Comparison of ENCODE assay signal across 19 cellular contexts in genomic region chr16:57203451-57203850, GRCh38. TPM values are rescaled to one million over a fixed set of nuclear protein-coding genes. Genes with fewer than 3 reads are reported as not detected.
A peak's percentile ranks its signal among the peaks of the same experiment; 100 is the strongest.
DNase-seq lines count a peak whose midpoint lies in the region; ATAC-seq and TF ChIP-seq lines count a peak whose summit lies in the region.
"Had no signal": no experiment of that assay in that cellular context is flagged by ENCODE, and none has a peak within 500 bp of the region (broad histone marks: within the 10 kb centered on the region; RNA-seq: fewer than 3 reads in every experiment).

No MANE protein-coding gene starts in this region.

- H3K18ac ChIP-seq in IMR-90 (ENCODE audit: low read depth, low read length), result no peak overlapping the region

- H2BK15ac ChIP-seq in IMR-90 (ENCODE audit: low read depth, low read length), result no peak overlapping the region

- no peak overlapping the region for H3K4ac ChIP-seq in IMR-90 (ENCODE audit: low read depth, low read length)

- no peaks in the 10 kb centered on the region for H3K27me3 ChIP-seq in IMR-90 (ENCODE audit: control insufficient read depth, insufficient read depth, low read length)
- H3K27me3 ChIP-seq in endodermal cell (ENCODE audit: control insufficient read depth, insufficient read depth, low read length, poor library complexity, severe bottlenecking), result no peaks in the 10 kb centered on the region
- H3K27me3 ChIP-seq: BLaER1, SJCRH30 had no signal

- no peaks in the 10 kb centered on the region for H3K9me3 ChIP-seq in IMR-90 (ENCODE audit: control insufficient read depth, insufficient read depth, low read length)
- peaks cover 3% of the 10 kb centered on the region for H3K9me3 ChIP-seq in endodermal cell (ENCODE audit: control insufficient read depth, low read length)
- H3K9me3 ChIP-seq: SJCRH30 had no signal

- TF ChIP-seq CTCF in IMR-90 (conservative IDR thresholded peaks at IDR 0.05; ENCODE audit: low read depth, low read length), result no peak
- TF ChIP-seq CTCF in endodermal cell (conservative IDR thresholded peaks at IDR 0.05), result no peak
- TF ChIP-seq CTCF in progenitor cell of endocrine pancreas (IDR thresholded peaks at IDR 0.05; ENCODE audit: unreplicated experiment), result no peak

- ATAC-seq in IMR-90 (ENCODE audit: low read depth), result no peak
- ATAC-seq: GM12878 had no signal

- POLR2A ChIA-PET in IMR-90 (lab: Charles Lee; ENCODE audit: unreplicated experiment), result no interaction called here

- DNase-seq in EH (ENCODE audit: low read depth), result peak; percentile 53
- no peak for DNase-seq in IMR-90
- no peak for DNase-seq in endodermal cell
- no peak for DNase-seq in progenitor cell of endocrine pancreas (ENCODE audit: low spot score, unreplicated experiment)
- no peak for DNase-seq in NCI-H345 treated with DMSO at 0.1 percent for 48 hours (lab: John Stamatoyannopoulos, UW; ENCODE audit: unreplicated experiment)
- no peak for DNase-seq in iPS-NIHi11 (ENCODE audit: low spot score)
- DNase-seq in NCI-H2029 treated with DMSO at 0.1 percent for 48 hours (lab: John Stamatoyannopoulos, UW), result no peak
- DNase-seq: COR-L47, DMS153, KG1, NCI-H1048, NCI-H2107, NCI-H345, NCI-H69, SJCRH30 had no signal

- H3K27ac ChIP-seq in IMR-90 (ENCODE audit: insufficient read depth, low read length), result no peak overlapping the region
- H3K27ac ChIP-seq in endodermal cell (ENCODE audit: low read depth, low read length), result no peak overlapping the region
- H3K27ac ChIP-seq: BLaER1, HL-60, RWPE1, SJCRH30 had no signal

- no peak overlapping the region for H3K4me3 Mint-ChIP-seq in endodermal cell
- H3K4me3 Mint-ChIP-seq in progenitor cell of endocrine pancreas (ENCODE audit: low read depth), result no peak overlapping the region

- peaks cover 24% of the 10 kb centered on the region for H3K9me3 Mint-ChIP-seq in endodermal cell
- H3K9me3 Mint-ChIP-seq in progenitor cell of endocrine pancreas (ENCODE audit: low read depth), result no peaks in the 10 kb centered on the region

- no peaks in the 10 kb centered on the region for H3K27me3 Mint-ChIP-seq in endodermal cell (ENCODE audit: insufficient read depth)
- no peaks in the 10 kb centered on the region for H3K27me3 Mint-ChIP-seq in progenitor cell of endocrine pancreas

- no TSS peak for BruUV-seq in IMR-90 (replicated peaks; lab: Mats Ljungman, UMichigan)

- WGBS in IMR-90 (ENCODE audit: extremely low coverage in 2 of 2, insufficient read length in 1 of 2), 2 experiments, result no CpG with 5 or more reads among the region's 1 CpG
- whole genome bisulfite sequencing in endodermal cell (ENCODE audit: insufficient coverage in 1 of 2, insufficient read length in 1 of 2), 2 experiments, result 94% methylated on average over 1 of the region's 1 CpG; no CpG with 5 or more reads in 1 of the 2 experiments

- peaks cover 57% of the 10 kb centered on the region for H3K36me3 Mint-ChIP-seq in endodermal cell (ENCODE audit: low read depth)
- H3K36me3 Mint-ChIP-seq in progenitor cell of endocrine pancreas (ENCODE audit: insufficient read depth), result peaks cover 16% of the 10 kb centered on the region

- no peak overlapping the region for H4K91ac ChIP-seq in IMR-90 (ENCODE audit: insufficient read depth, low read depth, low read length)

- dilution Hi-C loops in IMR-90 (cut with HindIII; ENCODE audit: low sequenced_read_pairs, unreplicated experiment), result no loop called here

- peaks cover 18 to 38% of the 10 kb centered on the region in 2 experiments for H3K79me1 ChIP-seq in IMR-90 (ENCODE audit: low read depth in 1 of 2, low read length in 2 of 2)

- H3K9ac ChIP-seq in IMR-90 (ENCODE audit: low read depth, low read length) (no peak overlapping the region), endodermal cell (ENCODE audit: extremely low read depth, low read length, poor library complexity, severe bottlenecking) (no peak overlapping the region)
- H3K9ac ChIP-seq: BLaER1 had no signal

- H3K56ac ChIP-seq in IMR-90 (ENCODE audit: extremely low read depth, insufficient read depth, low read length), result no peak overlapping the region

- no peak overlapping the region for H2BK120ac ChIP-seq in IMR-90 (ENCODE audit: low read depth, low read length)

- H3K14ac ChIP-seq in IMR-90 (replicated peaks; ENCODE audit: low read depth, low read length), result 0 out of 2 replicates have a peak overlapping the region, but pooled peaks have one; percentile 60

- H4K20me1 ChIP-seq in IMR-90 (ENCODE audit: insufficient read depth, low read length), result peaks cover 5% of the 10 kb centered on the region; the same call in 1 of the 2 replicates

- H3K4me1 Mint-ChIP-seq in endodermal cell, result peaks cover 9% of the 10 kb centered on the region
- H3K4me1 Mint-ChIP-seq in progenitor cell of endocrine pancreas (ENCODE audit: low read depth), result no peaks in the 10 kb centered on the region

- CTCF ChIA-PET in IMR-90 (lab: Yijun Ruan, JAX), result no interaction called here

- TF ChIP-seq POLR2A in IMR-90 (IDR thresholded peaks at IDR 0.05; ENCODE audit: low read depth, low read length), result no peak

- peaks cover 3% of the 10 kb centered on the region; the same call in 1 of the 2 replicates for H3K9me1 ChIP-seq in IMR-90 (ENCODE audit: insufficient read depth, low read length)

- H2BK20ac ChIP-seq in IMR-90 (ENCODE audit: low read depth, low read length), result no peak overlapping the region

- in situ Hi-C loops in IMR-90 (cut with MboI; ENCODE audit: low sequenced_read_pairs), result no loop called here

- H3K36me3 ChIP-seq in IMR-90 (ENCODE audit: control insufficient read depth, insufficient read depth, low read length), result peaks cover 21% of the 10 kb centered on the region
- H3K36me3 ChIP-seq in endodermal cell (ENCODE audit: control insufficient read depth, insufficient read depth, low read length), result peaks cover 54% of the 10 kb centered on the region

- no peak overlapping the region for H2BK5ac ChIP-seq in IMR-90 (ENCODE audit: low read depth, low read length, poor library complexity, severe bottlenecking)

- H2AK5ac ChIP-seq in IMR-90 (ENCODE audit: low read depth, low read length), result no peak overlapping the region

- no peak overlapping the region for H3K4me2 ChIP-seq in IMR-90 (ENCODE audit: low read depth, low read length)
- H3K4me2 ChIP-seq: BLaER1 had no signal

- H4K8ac ChIP-seq in IMR-90 (ENCODE audit: low read depth in 2 of 2, low read length in 2 of 2), result no peak overlapping the region

- no peak for TF ChIP-seq RAD21 in IMR-90 (IDR thresholded peaks at IDR 0.05; ENCODE audit: low read length)

- intact Hi-C loops in IMR-90 (cut with micrococcal nuclease), result no loop called here

- H3K4me1 ChIP-seq in IMR-90 (ENCODE audit: control insufficient read depth, insufficient read depth, low read length) (no peaks in the 10 kb centered on the region), endodermal cell (ENCODE audit: control insufficient read depth, insufficient read depth, low read length) (peaks cover 7% of the 10 kb centered on the region)
- H3K4me1 ChIP-seq: BLaER1, SJCRH30 had no signal

- H4K5ac ChIP-seq in IMR-90 (ENCODE audit: low read depth, low read length), result no peak overlapping the region

- H2AFZ ChIP-seq in IMR-90 (replicated peaks; ENCODE audit: low read length, poor library complexity), result no peak overlapping the region

- peak overlapping the region; percentile 12 for H3K27ac Mint-ChIP-seq in endodermal cell
- peak overlapping the region; percentile 8 for H3K27ac Mint-ChIP-seq in progenitor cell of endocrine pancreas

- no peak overlapping the region for H2AK9ac ChIP-seq in IMR-90 (replicated peaks; ENCODE audit: low read depth, low read length, poor library complexity)

- no peak overlapping the region for H3K23ac ChIP-seq in IMR-90 (ENCODE audit: low read depth, low read length)

- H3K4me3 ChIP-seq in IMR-90 (ENCODE audit: insufficient read depth, low read depth, low read length), result no peak overlapping the region
- no peak overlapping the region for H3K4me3 ChIP-seq in endodermal cell (ENCODE audit: low read length)
- H3K4me3 ChIP-seq: BLaER1, GM12878, SJCRH30 had no signal

TF ChIP-seq in IMR-90, 13 proteins besides CTCF, POLR2A, EP300 and RAD21 (continues in another document):
- TF ChIP-seq RFX5 (IDR thresholded peaks at IDR 0.05; ENCODE audit: low read depth, low read length) (no peak), FOS (IDR thresholded peaks at IDR 0.05; ENCODE audit: low read depth, low read length) (no peak), USF2 (IDR thresholded peaks at IDR 0.05; ENCODE audit: low read depth, low read length) (no peak), RCOR1 (IDR thresholded peaks at IDR 0.05; ENCODE audit: insufficient replicate concordance, low read length) (no peak), CEBPB (IDR thresholded peaks at IDR 0.05; ENCODE audit: low read depth, low read length) (no peak), SMC3 (IDR thresholded peaks at IDR 0.05; ENCODE audit: low read depth, low read length) (no peak), MAFK (IDR thresholded peaks at IDR 0.05; ENCODE audit: low read depth, low read length) (no peak)

RNA-seq across cellular contexts. Expression of gene RSPRY1, which starts 17.3 kb away (rescaled TPM):
- total RNA-seq in IMR-90 (2012; rRNA removed), result 59.2 and 62.2 TPM in 2 replicates
- polyA plus RNA-seq in IMR-90 (2012; rRNA removed), result 23.7 and 25.2 TPM in 2 replicates
- polyA plus RNA-seq in IMR-90 (2012; cell fraction: cytosol; rRNA removed), result 9.2 and 10.2 TPM in 2 replicates
- 10.3 and 29.1 TPM in 2 replicates for polyA plus RNA-seq in IMR-90 (2012; cell fraction: nucleus; rRNA removed; ENCODE audit: low replicate concordance)
- 10 to 100 TPM; 40.3 to 46.5 TPM for total RNA-seq in endodermal cell
- 42.0 TPM for polyA plus RNA-seq in endodermal cell (2013, experiment 1 of 2)
- 38.2 TPM for polyA plus RNA-seq in endodermal cell (2013, experiment 2 of 2)
- total RNA-seq in progenitor cell of endocrine pancreas, result 57.4 and 63.7 TPM in 2 replicates

RNA-seq across cellular contexts. Expression of gene PSME3IP1, which starts 17.6 kb away (rescaled TPM):
- total RNA-seq in IMR-90 (2012; rRNA removed) (50.2 and 52.2 TPM in 2 replicates), endodermal cell (100 to 1,000 TPM in 1 of 2 donors, 10 to 100 TPM in 1; 94.2 to 102 TPM), progenitor cell of endocrine pancreas (101 and 115 TPM in 2 replicates)
- polyA plus RNA-seq in IMR-90 (2012; rRNA removed), result 71.2 and 75.2 TPM in 2 replicates
- 53.6 and 57.9 TPM in 2 replicates for polyA plus RNA-seq in IMR-90 (2012; cell fraction: cytosol; rRNA removed)
- polyA plus RNA-seq in IMR-90 (2012; cell fraction: nucleus; rRNA removed; ENCODE audit: low replicate concordance), result 78.1 and 104 TPM in 2 replicates
- polyA plus RNA-seq in endodermal cell (2013, experiment 1 of 2), result 107 TPM
- polyA plus RNA-seq in endodermal cell (2013, experiment 2 of 2), result 106 TPM

RNA-seq across cellular contexts. Expression of gene ARL2BP, which starts 41.6 kb away (rescaled TPM):
- 73.7 and 77.8 TPM in 2 replicates for total RNA-seq in IMR-90 (2012; rRNA removed)
- polyA plus RNA-seq in IMR-90 (2012; rRNA removed), result 46.8 and 46.9 TPM in 2 replicates
- 25.7 and 37.1 TPM in 2 replicates for polyA plus RNA-seq in IMR-90 (2012; cell fraction: cytosol; rRNA removed)
- polyA plus RNA-seq in IMR-90 (2012; cell fraction: nucleus; rRNA removed; ENCODE audit: low replicate concordance), result 8.1 and 26.0 TPM in 2 replicates
- total RNA-seq in endodermal cell, result 10 to 100 TPM; 22.6 to 31.3 TPM
- 60.5 TPM for polyA plus RNA-seq in endodermal cell (2013, experiment 1 of 2)
- 63.1 TPM for polyA plus RNA-seq in endodermal cell (2013, experiment 2 of 2)
- total RNA-seq in progenitor cell of endocrine pancreas, result 40.7 and 43.0 TPM in 2 replicates
